Comparison of ENCODE assay signal across 19 cellular contexts in the genomic region with DNA sequence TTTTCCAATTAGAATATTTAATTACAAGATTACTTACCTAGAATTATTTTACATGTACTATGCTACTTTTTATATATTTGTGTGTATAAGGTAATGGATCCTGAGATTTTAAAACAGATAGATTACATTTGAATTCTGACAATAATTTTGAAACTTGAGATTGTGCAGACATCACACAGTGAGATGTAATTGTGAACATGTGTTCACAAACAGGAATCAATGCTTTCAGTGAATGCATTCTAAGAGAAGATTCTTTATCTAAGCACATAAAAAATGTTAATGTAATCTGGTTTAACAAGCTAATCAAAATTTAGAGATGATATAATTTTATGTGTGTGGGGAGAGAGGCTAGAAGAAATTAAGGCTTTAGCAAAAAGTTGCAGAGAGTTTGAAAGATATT.
"Had no signal": no experiment of that assay in that cellular context is flagged by ENCODE, and none has a peak within 500 bp of the region (broad histone marks: within the 10 kb centered on the region; RNA-seq: fewer than 3 reads in every experiment).

No MANE protein-coding gene starts in this region.

- H3K9me3 ChIP-seq: esophagus muscularis mucosa, gastrocnemius medialis, left lung, lower lobe of right lung had no signal

- H3K4me1 ChIP-seq: esophagus muscularis mucosa, gastrocnemius medialis, heart right ventricle, left lung, lower lobe of right lung had no signal

- H3K27me3 ChIP-seq: dorsolateral prefrontal cortex, esophagus muscularis mucosa, gastrocnemius medialis, heart right ventricle, left lung had no signal

- H3K36me3 ChIP-seq: esophagus muscularis mucosa, gastrocnemius medialis, heart right ventricle, left lung, lower lobe of right lung had no signal

- H3K4me3 ChIP-seq: coronary artery, dorsolateral prefrontal cortex, esophagus muscularis mucosa, gastrocnemius medialis, heart right ventricle, left lung, lower lobe of right lung had no signal

- DNase-seq: dermis blood vessel endothelial cell; dorsolateral prefrontal cortex; effector CD4-positive, alpha-beta T cell; effector memory CD4-positive, alpha-beta T cell; foreskin melanocyte; gastrocnemius medialis; glutamatergic neuron; head of caudate nucleus; heart right ventricle; hippocampal formation; left cardiac atrium; left lung; left ventricle myocardium superior; lower lobe of right lung; mesendoderm; midbrain; naive thymus-derived CD4-positive, alpha-beta T cell had no signal

- H3K27ac ChIP-seq: coronary artery, dorsolateral prefrontal cortex, esophagus muscularis mucosa, gastrocnemius medialis, heart right ventricle, left lung, lower lobe of right lung had no signal

- ATAC-seq: gastrocnemius medialis; heart right ventricle; left cardiac atrium; left lung; left ventricle myocardium superior; lower lobe of right lung; naive thymus-derived CD4-positive, alpha-beta T cell had no signal
